Comparison of ENCODE assay signal across 25 cellular contexts in genomic region chr4:7169134-7169533, GRCh38. TPM values are rescaled to one million over a fixed set of nuclear protein-coding genes. Genes with fewer than 3 reads are reported as not detected.
A peak's percentile ranks its signal among the peaks of the same experiment; 100 is the strongest.
DNase-seq lines count a peak whose midpoint lies in the region; ATAC-seq and TF ChIP-seq lines count a peak whose summit lies in the region.
"Had no signal": no experiment of that assay in that cellular context is flagged by ENCODE, and none has a peak within 500 bp of the region (broad histone marks: within the 10 kb centered on the region; RNA-seq: fewer than 3 reads in every experiment).

No MANE protein-coding gene starts in this region.

- no peaks in the 10 kb centered on the region for H3K9me3 Mint-ChIP-seq in activated CD4-positive, alpha-beta memory T cell treated with anti-CD3 and anti-CD28 coated beads, Interleukin-2, amount 10 ng/mL, durations not matched to agents 7 days and 5 days
- no peaks in the 10 kb centered on the region for H3K9me3 Mint-ChIP-seq in activated CD4-positive, alpha-beta memory T cell treated with anti-CD3 and anti-CD28 coated beads for 36 hours
- H3K9me3 Mint-ChIP-seq: activated naive CD8-positive, alpha-beta T cell treated with anti-CD3 and anti-CD28 coated beads for 36 hours; activated T-cell treated with anti-CD3 and anti-CD28 coated beads, Interleukin-2, amount 50 U/mL, for 72 hours had no signal

- H3K4me3 ChIP-seq in DOHH2 (ENCODE audit: low read length) (no peak overlapping the region), ovary (no peak overlapping the region), vagina (no peak overlapping the region)
- H3K4me3 ChIP-seq: A549, heart left ventricle, SJSA1, smooth muscle cell had no signal

- POLR2A ChIA-PET in activated CD4-positive, alpha-beta memory T cell treated with anti-CD3 and anti-CD28 coated beads, Interleukin-2, amount 10 ng/mL, durations not matched to agents 7 days and 5 days (lab: Charles Lee), result no interaction called here
- POLR2A ChIA-PET in activated CD4-positive, alpha-beta memory T cell treated with anti-CD3 and anti-CD28 coated beads for 36 hours (lab: Charles Lee), result no interaction called here

- H3K27ac ChIP-seq in DOHH2 (ENCODE audit: low read depth, low read length) (no peak overlapping the region), ovary (no peak overlapping the region), vagina (no peak overlapping the region)
- H3K27ac ChIP-seq: A549, heart left ventricle, SJSA1, VCaP had no signal

- H3K36me3 Mint-ChIP-seq in activated CD4-positive, alpha-beta memory T cell treated with anti-CD3 and anti-CD28 coated beads, Interleukin-2, amount 10 ng/mL, durations not matched to agents 7 days and 5 days (ENCODE audit: low read depth), result no peaks in the 10 kb centered on the region
- H3K36me3 Mint-ChIP-seq in activated CD4-positive, alpha-beta memory T cell treated with anti-CD3 and anti-CD28 coated beads for 36 hours, result no peaks in the 10 kb centered on the region
- H3K36me3 Mint-ChIP-seq: activated naive CD8-positive, alpha-beta T cell treated with anti-CD3 and anti-CD28 coated beads for 36 hours had no signal

- no peak for TF ChIP-seq EP300 in ovary (IDR thresholded peaks at IDR 0.05)

- TF ChIP-seq POLR2A in ovary (IDR thresholded peaks at IDR 0.05) (no peak), vagina (IDR thresholded peaks at IDR 0.05) (no peak)

- no peaks in the 10 kb centered on the region for H3K36me3 ChIP-seq in DOHH2 (ENCODE audit: control insufficient read depth, low read length)
- no peaks in the 10 kb centered on the region for H3K36me3 ChIP-seq in ovary
- no peaks in the 10 kb centered on the region for H3K36me3 ChIP-seq in vagina
- H3K36me3 ChIP-seq: BE2C, heart left ventricle, SJSA1 had no signal

- H3K4me1 ChIP-seq in DOHH2 (ENCODE audit: control insufficient read depth, low read length), result peaks cover 18% of the 10 kb centered on the region
- H3K4me1 ChIP-seq in ovary (ENCODE audit: insufficient read depth), result no peaks in the 10 kb centered on the region
- H3K4me1 ChIP-seq in vagina, result no peaks in the 10 kb centered on the region
- H3K4me1 ChIP-seq: A549, BE2C, heart left ventricle, SJSA1 had no signal

- H4K20me1 ChIP-seq in DOHH2 (ENCODE audit: control insufficient read depth, insufficient read depth, low read depth, low read length), result no peaks in the 10 kb centered on the region

- peaks cover 12% of the 10 kb centered on the region for H3K27me3 Mint-ChIP-seq in activated CD4-positive, alpha-beta memory T cell treated with anti-CD3 and anti-CD28 coated beads, Interleukin-2, amount 10 ng/mL, durations not matched to agents 7 days and 5 days
- H3K27me3 Mint-ChIP-seq in activated CD4-positive, alpha-beta memory T cell treated with anti-CD3 and anti-CD28 coated beads for 36 hours, result no peaks in the 10 kb centered on the region
- H3K27me3 Mint-ChIP-seq: activated naive CD8-positive, alpha-beta T cell treated with anti-CD3 and anti-CD28 coated beads for 36 hours had no signal

- CTCF ChIA-PET in activated CD4-positive, alpha-beta memory T cell treated with anti-CD3 and anti-CD28 coated beads, Interleukin-2, amount 10 ng/mL, durations not matched to agents 7 days and 5 days (lab: Charles Lee), result interaction anchor here (0.7 kb wide), 1 partner anchor 699 kb away, joined by 3 read pairs; no protein-coding TSS in a partner anchor
- CTCF ChIA-PET in activated CD4-positive, alpha-beta memory T cell treated with anti-CD3 and anti-CD28 coated beads for 36 hours (lab: Charles Lee), result no interaction called here

- TF ChIP-seq CTCF in DOHH2 (IDR thresholded peaks at IDR 0.05; ENCODE audit: low read depth, low read length, poor library complexity, severe bottlenecking) (no peak), ovary (IDR thresholded peaks at IDR 0.05) (no peak), vagina (IDR thresholded peaks at IDR 0.05) (no peak)

- H3K27me3 ChIP-seq in DOHH2 (ENCODE audit: control insufficient read depth, low read length) (peaks cover 3% of the 10 kb centered on the region; the same call in 1 of the 2 replicates), ovary (no peaks in the 10 kb centered on the region), vagina (no peaks in the 10 kb centered on the region)
- H3K27me3 ChIP-seq: BE2C, heart left ventricle, SJSA1 had no signal

- no peaks in the 10 kb centered on the region for H3K9me2 ChIP-seq in DOHH2 (replicated peaks; ENCODE audit: control insufficient read depth, low read length)

- peak overlapping the region; percentile 39 for H3K4me2 ChIP-seq in DOHH2 (ENCODE audit: low read length)
- H3K4me2 ChIP-seq: A549, smooth muscle cell had no signal

- whole genome bisulfite sequencing in ovary, 3 donors, result 92 to 99% (median 93%) methylated on average over 7 of the region's 7 CpGs

- H3K27ac Mint-ChIP-seq in activated CD4-positive, alpha-beta memory T cell treated with anti-CD3 and anti-CD28 coated beads, Interleukin-2, amount 10 ng/mL, durations not matched to agents 7 days and 5 days, result peak overlapping the region; percentile 4
- no peak overlapping the region for H3K27ac Mint-ChIP-seq in activated CD4-positive, alpha-beta memory T cell treated with anti-CD3 and anti-CD28 coated beads for 36 hours
- H3K27ac Mint-ChIP-seq: activated naive CD8-positive, alpha-beta T cell treated with anti-CD3 and anti-CD28 coated beads for 36 hours; activated T-cell treated with anti-CD3 and anti-CD28 coated beads, Interleukin-2, amount 50 U/mL, for 72 hours had no signal

- ATAC-seq in GM21528 (IDR thresholded peaks at IDR 0.05; ENCODE audit: low FRiP score, unreplicated experiment), result no peak
- ATAC-seq: A549; activated T-cell treated with anti-CD3 and anti-CD28 coated beads, Interleukin-2, amount 50 U/mL, for 72 hours; heart left ventricle had no signal

- H3K4me1 Mint-ChIP-seq in activated CD4-positive, alpha-beta memory T cell treated with anti-CD3 and anti-CD28 coated beads, Interleukin-2, amount 10 ng/mL, durations not matched to agents 7 days and 5 days, result peaks cover 10% of the 10 kb centered on the region
- H3K4me1 Mint-ChIP-seq in activated CD4-positive, alpha-beta memory T cell treated with anti-CD3 and anti-CD28 coated beads for 36 hours (ENCODE audit: low read depth), result peaks cover 5% of the 10 kb centered on the region
- H3K4me1 Mint-ChIP-seq: activated naive CD8-positive, alpha-beta T cell treated with anti-CD3 and anti-CD28 coated beads for 36 hours had no signal

- H3K4me3 Mint-ChIP-seq in activated CD4-positive, alpha-beta memory T cell treated with anti-CD3 and anti-CD28 coated beads, Interleukin-2, amount 10 ng/mL, durations not matched to agents 7 days and 5 days, result peak overlapping the region; percentile 1
- no peak overlapping the region for H3K4me3 Mint-ChIP-seq in activated CD4-positive, alpha-beta memory T cell treated with anti-CD3 and anti-CD28 coated beads for 36 hours
- H3K4me3 Mint-ChIP-seq: activated naive CD8-positive, alpha-beta T cell treated with anti-CD3 and anti-CD28 coated beads for 36 hours; activated T-cell treated with anti-CD3 and anti-CD28 coated beads, Interleukin-2, amount 50 U/mL, for 72 hours had no signal

- no peaks in the 10 kb centered on the region for H3K79me2 ChIP-seq in DOHH2 (ENCODE audit: control insufficient read depth, low read length)

- H3K9me3 ChIP-seq in DOHH2 (ENCODE audit: control insufficient read depth, insufficient read depth, low read length) (no peaks in the 10 kb centered on the region), ovary (no peaks in the 10 kb centered on the region), vagina (no peaks in the 10 kb centered on the region)
- H3K9me3 ChIP-seq: A549, BE2C, heart left ventricle, SJSA1 had no signal

- no peaks in the 10 kb centered on the region for H3F3A ChIP-seq in DOHH2 (ENCODE audit: control insufficient read depth, insufficient read depth)

- intact Hi-C loops in activated CD4-positive, alpha-beta memory T cell treated with anti-CD3 and anti-CD28 coated beads for 36 hours (cut with micrococcal nuclease), result no loop called here
- intact Hi-C loops in ovary (cut with DNase I) (no loop called here), vagina (cut with DNase I) (no loop called here)

- peak; percentile 46 for DNase-seq in activated CD4-positive, alpha-beta memory T cell treated with anti-CD3 and anti-CD28 coated beads, Interleukin-2, amount 10 ng/mL, durations not matched to agents 7 days and 5 days
- no peak for DNase-seq in activated CD4-positive, alpha-beta memory T cell treated with anti-CD3 and anti-CD28 coated beads for 36 hours
- peak; percentile 34 for DNase-seq in ecto neural progenitor cell (ENCODE audit: low spot score)
- peak in 3 of 5 donors; percentile 2 to 3 (median 3) for DNase-seq in ovary
- no peak for DNase-seq in vagina (ENCODE audit: extremely low spot score in 2 of 2)
- DNase-seq in amniotic stem cell (lab: John Stamatoyannopoulos, UW), result no peak
- DNase-seq: activated CD4-positive, alpha-beta T cell treated with anti-CD3 and anti-CD28 coated beads, Interleukin-2, amount 50 U/mL, for 4 hours; activated naive CD8-positive, alpha-beta T cell treated with anti-CD3 and anti-CD28 coated beads for 36 hours; activated T-cell treated with anti-CD3 and anti-CD28 coated beads, Interleukin-2, amount 50 U/mL, for 72 hours; BE2C; COR-L47; DMS79; mesenchymal stem cell; NCI-H1048; NCI-H187 treated with DMSO at 0.1 percent for 48 hours; NCI-H69; retina; substantia nigra had no signal

RNA-seq across cellular contexts. Expression of gene SORCS2, which starts 23.2 kb away (rescaled TPM):
- under 1 TPM; 0.10 to 0.18 TPM for total RNA-seq in activated CD4-positive, alpha-beta memory T cell treated with anti-CD3 and anti-CD28 coated beads, Interleukin-2, amount 10 ng/mL, durations not matched to agents 7 days and 5 days
- under 1 TPM; 0.07 TPM for total RNA-seq in activated CD4-positive, alpha-beta memory T cell treated with anti-CD3 and anti-CD28 coated beads for 36 hours
- 10 to 100 TPM in 3 of 7 donors, 1 to 10 TPM in 3, under 1 TPM in 1; 0.60 to 23.9 (median 7.1) TPM for total RNA-seq in ovary
- 10 to 100 TPM in 1 of 2 donors, 1 to 10 TPM in 1; 3.9 to 10.9 TPM for polyA plus RNA-seq in ovary
- total RNA-seq in vagina, result 5.4 TPM
- total RNA-seq: activated naive CD8-positive, alpha-beta T cell treated with anti-CD3 and anti-CD28 coated beads for 36 hours had no signal

Comparison
In these comparisons a context has a peak if more than half of its experiments do, and no peak if none do; other contexts are left out.
1. DNase-seq: peak in activated CD4-positive, alpha-beta memory T cell treated with anti-CD3 and anti-CD28 coated beads, Interleukin-2, amount 10 ng/mL, durations not matched to agents 7 days and 5 days (single experiment), ecto neural progenitor cell (single experiment) and ovary (3 of 5); none in activated CD4-positive, alpha-beta memory T cell treated with anti-CD3 and anti-CD28 coated beads for 36 hours (single experiment), vagina (0 of 2) and amniotic stem cell (single experiment).